8 cellular contexts compared by ENCODE assay signal in the genomic region with DNA sequence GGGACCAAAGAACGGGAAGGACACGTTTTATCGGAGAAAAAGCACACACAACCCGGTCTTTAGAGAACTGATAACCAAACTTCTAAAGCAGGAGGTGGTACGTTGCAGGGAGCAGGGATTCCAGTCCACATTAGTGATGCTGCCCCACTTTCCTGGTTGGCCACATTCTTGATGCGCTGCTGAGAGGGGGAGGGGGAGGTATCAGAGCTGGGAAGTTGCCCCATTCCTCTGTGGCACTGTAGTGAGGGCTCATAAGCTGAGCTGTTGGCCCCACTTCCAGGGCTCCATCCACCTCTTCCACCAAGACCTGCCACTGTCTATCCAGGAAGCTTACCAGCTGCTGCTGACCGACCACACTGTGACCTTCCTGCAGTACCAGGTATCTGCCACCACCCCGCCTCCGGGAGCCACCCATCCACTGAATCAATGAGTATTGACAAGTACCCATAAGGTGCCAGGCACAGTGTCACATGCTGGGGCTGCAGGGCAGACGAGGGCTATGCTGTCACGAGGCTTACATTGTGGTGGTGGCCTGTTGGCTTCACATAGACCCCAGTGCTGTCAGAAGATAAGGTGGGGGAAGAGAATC. TPM values are rescaled to one million over a fixed set of nuclear protein-coding genes. Genes with fewer than 3 reads are reported as not detected.
DNase-seq lines count a peak whose midpoint lies in the region; ATAC-seq, FAIRE-seq and TF ChIP-seq lines count a peak whose summit lies in the region.

No MANE protein-coding gene starts in this region.

- TF ChIP-seq CTCF in OCI-LY1 (IDR thresholded peaks at IDR 0.05; ENCODE audit: low read length) (peak; percentile 9; the same call in 1 of the 2 replicates), uterus (IDR thresholded peaks at IDR 0.05) (no peak), D721Med (IDR thresholded peaks at IDR 0.05; ENCODE audit: insufficient read depth, missing control alignments) (no peak)

- H3K27me3 ChIP-seq in OCI-LY1 (ENCODE audit: insufficient read depth, low read length) (no peaks in the 10 kb centered on the region), mononuclear cell (ENCODE audit: insufficient read depth, low read length) (peaks cover 4% of the 10 kb centered on the region), uterus (no peaks in the 10 kb centered on the region)

- H3K9me3 ChIP-seq in OCI-LY1 (ENCODE audit: low read length), result no peaks in the 10 kb centered on the region
- H3K9me3 ChIP-seq in mononuclear cell (ENCODE audit: low read depth, low read length), result no peaks in the 10 kb centered on the region
- no peaks in the 10 kb centered on the region for H3K9me3 ChIP-seq in uterus

- TF ChIP-seq POLR2A in uterus (IDR thresholded peaks at IDR 0.05), result no peak

- no peaks in the 10 kb centered on the region for H3K79me2 ChIP-seq in OCI-LY1 (ENCODE audit: insufficient read depth, low read length)

- intact Hi-C loops in uterus (cut with DNase I; ENCODE audit: low total_unique reads), result loop anchor here (5.0 kb wide), 2 partner anchors 90 to 230 kb away; a partner anchor contains a TSS

- H3K4me3 ChIP-seq in GM08714 (ENCODE audit: low read length), result peak overlapping the region; percentile 79
- H3K4me3 ChIP-seq in OCI-LY1 (ENCODE audit: low read depth, low read length, poor library complexity, severe bottlenecking), result peak overlapping the region; percentile 85
- H3K4me3 ChIP-seq in mononuclear cell (ENCODE audit: low read length), result peak overlapping the region; percentile 66
- H3K4me3 ChIP-seq in uterus, result peak overlapping the region; percentile 66 to 85

- DNase-seq in T47D (ENCODE audit: low read depth in 1 of 2, low spot score in 1 of 2) (peak; percentile 59 to 64), uterus (peak in 1 of 2 donors; percentile 15), D721Med (ENCODE audit: insufficient read length, low spot score) (no peak), kidney glomerular epithelial cell (lab: John Stamatoyannopoulos, UW) (no peak)

- H2AFZ ChIP-seq in OCI-LY1 (ENCODE audit: low read length), result no peak overlapping the region

- H3K9ac ChIP-seq in OCI-LY1 (ENCODE audit: low read length), result peak overlapping the region; percentile 73

- H3K36me3 ChIP-seq in OCI-LY1 (ENCODE audit: insufficient read depth, low read length) (peaks cover 7% of the 10 kb centered on the region; the same call in 1 of the 2 replicates), uterus (no peaks in the 10 kb centered on the region)

- no peak for FAIRE-seq in D721Med (lab: Jason Lieb, UNC)

- ATAC-seq in GM21619 (IDR thresholded peaks at IDR 0.05; ENCODE audit: unreplicated experiment), result no peak

- H3F3A ChIP-seq in OCI-LY1 (ENCODE audit: insufficient read depth, low read length), result no peaks in the 10 kb centered on the region

- H3K9me2 ChIP-seq in OCI-LY1 (ENCODE audit: low read depth, low read length), result no peaks in the 10 kb centered on the region

- in situ Hi-C loops in T47D (cut with HindIII; ENCODE audit: low pct_unique_long_range_greater_than_20kb, low sequenced_read_pairs), result no loop called here

- H3K4me2 ChIP-seq in OCI-LY1 (ENCODE audit: low read length), result peak overlapping the region; percentile 80

- no peak overlapping the region for H3K27ac ChIP-seq in OCI-LY1 (ENCODE audit: low read depth, low read length, poor library complexity, severe bottlenecking)
- H3K27ac ChIP-seq in uterus, result peak overlapping the region; percentile 70 to 91

- no peaks in the 10 kb centered on the region for H4K20me1 ChIP-seq in OCI-LY1 (ENCODE audit: insufficient read depth, low read length)

- H3K4me1 ChIP-seq in OCI-LY1 (ENCODE audit: insufficient read depth, low read length, severe bottlenecking), result peaks cover 24% of the 10 kb centered on the region
- peaks cover 35% of the 10 kb centered on the region for H3K4me1 ChIP-seq in mononuclear cell (ENCODE audit: insufficient read depth, low read length)
- peaks cover 7 to 14% of the 10 kb centered on the region in 2 donors for H3K4me1 ChIP-seq in uterus

RNA-seq across cellular contexts. Expression of a gene that starts 1.0 kb away (rescaled TPM):
- 14.7 TPM for total RNA-seq in mononuclear cell
- total RNA-seq in uterus, result 100 to 1,000 TPM in 1 of 4 donors, 10 to 100 TPM in 3; 17.4 to 102 (median 20.6) TPM

RNA-seq across cellular contexts. Expression of a gene that starts 2.0 kb away (rescaled TPM):
- total RNA-seq in mononuclear cell (0.10 TPM), uterus (100 to 1,000 TPM in 1 of 4 donors, 10 to 100 TPM in 1, 1 to 10 TPM in 2; 7.4 to 122 (median 15.5) TPM)

RNA-seq across cellular contexts. Expression of a gene that starts 8.1 kb away (rescaled TPM):
- total RNA-seq in mononuclear cell (13.2 TPM), uterus (10 to 100 TPM in 3 of 4 donors, 1 to 10 TPM in 1; 3.1 to 31.9 (median 14.0) TPM)

Comparison
In these comparisons a context has a peak if more than half of its experiments do, and no peak if none do; other contexts are left out.
1. DNase-seq: peak in T47D (2 of 2); none in D721Med (single experiment) and kidney glomerular epithelial cell (single experiment).
2. Peak in every context shown above with its lines, with median percentiles within 50 percentile points of each other: H3K4me3 ChIP-seq.